Comparison of ENCODE assay signal across 15 cellular contexts in the genomic region with DNA sequence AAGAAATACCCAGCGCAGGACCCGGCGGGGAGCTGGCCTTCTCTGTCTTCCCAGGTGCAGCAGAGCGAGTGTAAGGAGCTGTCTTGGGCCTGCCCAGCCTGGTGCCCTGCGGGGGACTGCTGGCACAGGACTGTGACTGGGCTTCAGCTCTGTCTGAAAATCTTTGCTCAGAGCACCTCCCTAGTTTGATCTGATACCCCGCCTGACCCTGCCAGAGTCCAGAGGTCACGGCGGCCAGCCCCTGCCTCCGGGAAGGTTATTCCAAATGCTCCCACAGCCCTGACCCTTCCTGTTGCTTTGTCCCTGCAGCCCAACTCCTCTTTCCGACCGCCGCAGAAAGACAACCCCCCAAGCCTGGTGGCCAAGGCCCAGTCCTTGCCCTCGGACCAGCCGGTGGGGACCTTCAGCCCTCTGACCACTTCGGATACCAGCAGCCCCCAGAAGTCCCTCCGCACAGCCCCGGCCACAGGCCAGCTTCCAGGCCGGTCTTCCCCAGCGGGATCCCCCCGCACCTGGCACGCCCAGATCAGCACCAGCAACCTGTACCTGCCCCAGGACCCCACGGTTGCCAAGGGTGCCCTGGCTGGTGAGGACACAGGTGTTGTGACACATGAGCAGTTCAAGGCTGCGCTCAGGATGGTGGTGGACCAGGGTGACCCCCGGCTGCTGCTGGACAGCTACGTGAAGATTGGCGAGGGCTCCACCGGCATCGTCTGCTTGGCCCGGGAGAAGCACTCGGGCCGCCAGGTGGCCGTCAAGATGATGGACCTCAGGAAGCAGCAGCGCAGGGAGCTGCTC. TPM values are rescaled to one million over a fixed set of nuclear protein-coding genes. Genes with fewer than 3 reads are reported as not detected.
A peak's percentile ranks its signal among the peaks of the same experiment; 100 is the strongest.
DNase-seq lines count a peak whose midpoint lies in the region; ATAC-seq, FAIRE-seq and TF ChIP-seq lines count a peak whose summit lies in the region.
"Had no signal": no experiment of that assay in that cellular context is flagged by ENCODE, and none has a peak within 500 bp of the region (broad histone marks: within the 10 kb centered on the region; RNA-seq: fewer than 3 reads in every experiment).

No MANE protein-coding gene starts in this region.

- H4K20me1 ChIP-seq in BLaER1 (no peaks in the 10 kb centered on the region), GM23338 (replicated peaks; ENCODE audit: insufficient read depth) (no peaks in the 10 kb centered on the region)

- WGBS in mesenchymal stem cell, result 94% methylated on average over 33 of the region's 33 CpGs

- H3K4me2 ChIP-seq in BLaER1, result peak overlapping the region; percentile 66
- H3K4me2 ChIP-seq in GM23338, result no peak overlapping the region
- H3K4me2 ChIP-seq in mesenchymal stem cell (ENCODE audit: low read length, poor library complexity, severe bottlenecking), result no peak overlapping the region

- no peak overlapping the region for H2AK5ac ChIP-seq in mesenchymal stem cell (ENCODE audit: low read length, severe bottlenecking)

- H3K4me3 ChIP-seq in BLaER1 (no peak overlapping the region), GM23338 (no peak overlapping the region), kidney (ENCODE audit: low read length in 2 of 2) (no peak overlapping the region), mesenchymal stem cell (ENCODE audit: insufficient read depth in 1 of 2, low read depth in 1 of 2, low read length in 2 of 2) (no peak overlapping the region)

- no peak overlapping the region for H3K14ac ChIP-seq in mesenchymal stem cell (ENCODE audit: low read length in 2 of 2)

- no peak overlapping the region for H3K18ac ChIP-seq in mesenchymal stem cell (ENCODE audit: low read depth in 1 of 2, low read length in 2 of 2)

- H3F3A ChIP-seq in GM23338 (replicated peaks; ENCODE audit: low read depth), result no peaks in the 10 kb centered on the region

- H4K91ac ChIP-seq in mesenchymal stem cell (ENCODE audit: low read length), result peak overlapping the region; percentile 57

- H3K27me3 ChIP-seq in BLaER1 (no peaks in the 10 kb centered on the region), GM23338 (ENCODE audit: insufficient read depth) (no peaks in the 10 kb centered on the region), mesenchymal stem cell (ENCODE audit: control insufficient read depth in 1 of 2, insufficient read depth in 1 of 2, low read length in 2 of 2) (peaks cover 0 to 33% of the 10 kb centered on the region in 2 experiments)

- H3K9me2 ChIP-seq in GM23338 (ENCODE audit: insufficient read depth), result no peaks in the 10 kb centered on the region

- H3K9me3 ChIP-seq in BLaER1 (no peaks in the 10 kb centered on the region), kidney (ENCODE audit: control insufficient read depth in 1 of 2, low read length in 2 of 2) (no peaks in the 10 kb centered on the region), mesenchymal stem cell (ENCODE audit: control insufficient read depth, low read length) (no peaks in the 10 kb centered on the region)
- H3K9me3 ChIP-seq: Caco-2 had no signal

- peak overlapping the region in 1 of 2 experiments; percentile 9 for H3K4ac ChIP-seq in mesenchymal stem cell (ENCODE audit: low read depth in 1 of 2, low read length in 2 of 2)

- H3K79me1 ChIP-seq in mesenchymal stem cell (replicated peaks; ENCODE audit: low read length, poor library complexity, severe bottlenecking), result no peaks in the 10 kb centered on the region

- no peak overlapping the region for H2BK15ac ChIP-seq in mesenchymal stem cell (ENCODE audit: low read depth, poor library complexity, severe bottlenecking)

- H3K9ac ChIP-seq in BLaER1 (0 out of 2 replicates have a peak overlapping the region, but pooled peaks have one; percentile 25), kidney (ENCODE audit: low read length in 2 of 2) (no peak overlapping the region), mesenchymal stem cell (ENCODE audit: low read length) (no peak overlapping the region)

- DNase-seq in GM23338 (ENCODE audit: low spot score) (no peak), kidney (peak; percentile 74), mesenchymal stem cell (no peak), GF-D8 (lab: John Stamatoyannopoulos, UW) (no peak), LoVo (ENCODE audit: low spot score) (no peak), CD1c-positive myeloid dendritic cell (ENCODE audit: extremely low spot score) (no peak), HPDE6-E6E7 (ENCODE audit: extremely low spot score) (no peak)
- DNase-seq: 8988T; Caco-2; CD8-positive, alpha-beta memory T cell; DND-41; KG1 had no signal

- ATAC-seq in GM23338, result peak; percentile 4; the same call in 1 of the 3 replicates

- no peak overlapping the region for H2BK120ac ChIP-seq in mesenchymal stem cell (ENCODE audit: low read depth, low read length)

- no peaks in the 10 kb centered on the region for H3K9me3 Mint-ChIP-seq in GM23338
- H3K9me3 Mint-ChIP-seq: CD8-positive, alpha-beta memory T cell had no signal

- H2AFZ ChIP-seq in GM23338, result no peak overlapping the region
- no peak overlapping the region for H2AFZ ChIP-seq in mesenchymal stem cell (ENCODE audit: low read depth, low read length)

- H3K79me2 ChIP-seq in GM23338 (replicated peaks; ENCODE audit: insufficient read depth), result no peaks in the 10 kb centered on the region

- intact Hi-C loops in kidney (cut with DNase I), result loop anchor here (5.0 to 10.0 kb wide), 3 partner anchors 55 to 230 kb away; no protein-coding TSS in a partner anchor

- TF ChIP-seq CTCF in GM23338 (conservative IDR thresholded peaks at IDR 0.05; ENCODE audit: low read depth in 2 of 2), result no peak
- no peak for TF ChIP-seq CTCF in kidney (IDR thresholded peaks at IDR 0.05; ENCODE audit: borderline replicate concordance, extremely low read depth, insufficient read depth)

- H4K8ac ChIP-seq in mesenchymal stem cell (ENCODE audit: low read length), result no peak overlapping the region

- no peak overlapping the region for H2BK5ac ChIP-seq in mesenchymal stem cell (ENCODE audit: low read depth, low read length, poor library complexity, severe bottlenecking)

- H3K4me1 ChIP-seq in BLaER1 (peaks cover 50% of the 10 kb centered on the region), GM23338 (ENCODE audit: insufficient read depth) (no peaks in the 10 kb centered on the region), kidney (ENCODE audit: control insufficient read depth in 1 of 2, insufficient read depth in 1 of 2, low read depth in 1 of 2, low read length in 2 of 2) (no peaks in the 10 kb centered on the region), mesenchymal stem cell (ENCODE audit: control insufficient read depth, insufficient read depth, low read depth, low read length) (peaks cover 16% of the 10 kb centered on the region)
- H3K4me1 ChIP-seq: Caco-2 had no signal

- no peak overlapping the region for H2BK12ac ChIP-seq in mesenchymal stem cell (ENCODE audit: low read length in 2 of 2)

- FAIRE-seq in kidney (lab: Jason Lieb, UNC), result no peak
- FAIRE-seq: H54 had no signal

- no peak overlapping the region for H3K27ac Mint-ChIP-seq in GM23338

- H3K27me3 Mint-ChIP-seq in GM23338 (ENCODE audit: insufficient read depth, low read depth, poor library complexity), result peaks cover 16% of the 10 kb centered on the region

- no peak overlapping the region for H3K23ac ChIP-seq in mesenchymal stem cell (ENCODE audit: low read length in 2 of 2)

- H3K4me3 Mint-ChIP-seq in GM23338, result no peak overlapping the region
- H3K4me3 Mint-ChIP-seq: CD8-positive, alpha-beta memory T cell had no signal

- peaks cover 20% of the 10 kb centered on the region for H3K4me1 Mint-ChIP-seq in GM23338

- H3K27ac ChIP-seq in BLaER1 (no peak overlapping the region), GM23338 (ENCODE audit: low read depth) (no peak overlapping the region), kidney (ENCODE audit: low read depth in 2 of 2, low read length in 2 of 2) (no peak overlapping the region), mesenchymal stem cell (ENCODE audit: low read length, poor library complexity, severe bottlenecking) (no peak overlapping the region)
- H3K27ac ChIP-seq: C4-2B had no signal

- H3K36me3 ChIP-seq in BLaER1 (no peaks in the 10 kb centered on the region), GM23338 (ENCODE audit: insufficient read depth) (no peaks in the 10 kb centered on the region), kidney (ENCODE audit: control insufficient read depth in 1 of 2, insufficient read depth in 2 of 2, low read length in 2 of 2) (no peaks in the 10 kb centered on the region), mesenchymal stem cell (ENCODE audit: control insufficient read depth in 1 of 2, insufficient read depth in 2 of 2, low read depth in 1 of 2, low read length in 2 of 2) (peaks cover 0 to 6% of the 10 kb centered on the region in 2 experiments)

- H3K36me3 Mint-ChIP-seq in GM23338 (ENCODE audit: low read depth), result no peaks in the 10 kb centered on the region; the same call in 2 of the 3 replicates
- H3K36me3 Mint-ChIP-seq: CD8-positive, alpha-beta memory T cell had no signal

TF ChIP-seq in GM23338, 12 proteins besides CTCF, POLR2A, EP300 and RAD21 (continues in another document):
- TF ChIP-seq EZH2 (IDR thresholded peaks at IDR 0.05; ENCODE audit: low read depth, unreplicated experiment) (no peak), POLR2AphosphoS5 (IDR thresholded peaks at IDR 0.05; ENCODE audit: low read depth) (no peak)

RNA-seq across cellular contexts. Expression of a gene that starts 10.8 kb away (rescaled TPM):
- total RNA-seq in GM23338 (2014; rRNA removed; shearing (Covaris generic)), result 0.59 and 0.74 TPM in 2 replicates
- polyA plus RNA-seq in GM23338 (2016; fragmentation: Nextera tagmentation; extraction: Ambion mirVana) (not detected in 2 replicates), kidney (ENCODE audit: insufficient read depth, low read depth, low replicate concordance) (not detected)
- not detected for total RNA-seq in kidney
- not detected for polyA plus RNA-seq in mesenchymal stem cell (2013, experiment 1 of 2)
- not detected for polyA plus RNA-seq in mesenchymal stem cell (2013, experiment 2 of 2)
- total RNA-seq: CD8-positive, alpha-beta memory T cell had no signal
- polyA plus RNA-seq: CD8-positive, alpha-beta memory T cell had no signal

RNA-seq across cellular contexts. Expression of a gene that starts 33.3 kb away (rescaled TPM):
- total RNA-seq in GM23338 (2014; rRNA removed; shearing (Covaris generic)), result 6.6 and 20.0 TPM in 2 replicates
- polyA plus RNA-seq in GM23338 (2016; fragmentation: Nextera tagmentation; extraction: Ambion mirVana) (2.4 and 2.9 TPM in 2 replicates), kidney (ENCODE audit: insufficient read depth, low read depth, low replicate concordance) (8.1 TPM)
- total RNA-seq in kidney, result 11.9 TPM
- 0.18 TPM for polyA plus RNA-seq in mesenchymal stem cell (2013, experiment 1 of 2)
- 0.10 TPM for polyA plus RNA-seq in mesenchymal stem cell (2013, experiment 2 of 2)

RNA-seq across cellular contexts. Expression of a gene that starts 35.6 kb away (rescaled TPM):
- 8.5 and 13.8 TPM in 2 replicates for total RNA-seq in GM23338 (2014; rRNA removed; shearing (Covaris generic))
- polyA plus RNA-seq in GM23338 (2016; fragmentation: Nextera tagmentation; extraction: Ambion mirVana) (7.5 and 9.5 TPM in 2 replicates), kidney (ENCODE audit: insufficient read depth, low read depth, low replicate concordance) (4.4 TPM)
- 37.2 TPM for total RNA-seq in kidney
- polyA plus RNA-seq in mesenchymal stem cell (2013, experiment 1 of 2), result 14.0 TPM
- polyA plus RNA-seq in mesenchymal stem cell (2013, experiment 2 of 2), result 13.9 TPM

RNA-seq across cellular contexts. Expression of a gene that starts 51.4 kb away (rescaled TPM):
- 32.7 and 33.0 TPM in 2 replicates for total RNA-seq in GM23338 (2014; rRNA removed; shearing (Covaris generic))
- polyA plus RNA-seq in GM23338 (2016; fragmentation: Nextera tagmentation; extraction: Ambion mirVana), result 18.1 and 20.0 TPM in 2 replicates
- 21.6 TPM for total RNA-seq in kidney
- 14.7 TPM for polyA plus RNA-seq in kidney (ENCODE audit: insufficient read depth, low read depth, low replicate concordance)
- 75.5 TPM for polyA plus RNA-seq in mesenchymal stem cell (2013, experiment 1 of 2)
- 80.9 TPM for polyA plus RNA-seq in mesenchymal stem cell (2013, experiment 2 of 2)
